7 cellular contexts compared by ENCODE assay signal in the genomic region with DNA sequence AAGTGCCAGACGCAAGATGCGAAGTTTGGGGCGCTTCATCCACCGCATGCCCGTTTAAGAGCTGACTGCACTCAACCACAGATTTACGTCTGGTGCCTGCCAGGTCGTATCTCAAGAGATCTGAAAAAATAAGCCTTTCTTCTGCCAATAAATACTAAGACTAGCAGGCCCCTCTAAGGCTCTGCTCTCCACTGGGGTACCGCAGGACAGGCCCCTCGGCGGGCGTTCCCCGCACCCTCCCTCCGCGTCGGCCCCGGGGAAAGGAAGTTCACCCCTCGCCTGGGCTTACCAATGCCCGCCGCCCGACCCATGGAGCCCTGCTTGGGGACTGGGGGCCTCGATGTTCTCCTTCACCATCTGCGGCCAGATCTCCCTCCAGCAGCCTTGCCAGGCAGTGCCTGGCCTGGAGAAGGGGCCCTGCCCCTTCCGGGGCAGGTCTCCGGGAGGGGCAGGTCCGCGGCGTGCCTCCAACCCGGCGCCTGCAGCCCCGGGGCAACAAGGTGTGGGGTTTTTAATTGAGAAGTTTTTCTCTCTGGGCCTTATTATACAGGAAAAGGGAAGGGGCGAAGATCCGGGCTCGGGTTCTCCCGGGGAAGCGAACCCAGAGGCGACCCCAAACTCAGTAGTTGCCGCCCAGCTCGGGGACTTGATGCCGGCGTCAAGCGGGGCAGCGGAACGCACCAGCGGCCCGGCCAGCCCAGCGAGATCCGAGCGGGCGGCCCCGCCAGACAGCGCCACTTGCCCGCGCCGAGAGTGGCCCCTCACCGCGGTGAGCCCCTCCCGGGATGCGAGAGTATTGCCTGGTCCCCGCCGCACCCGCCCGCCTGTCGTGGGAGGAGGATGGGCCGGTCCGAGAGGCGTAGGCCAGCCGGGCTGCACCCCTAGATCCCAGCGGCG. TPM values are rescaled to one million over a fixed set of nuclear protein-coding genes. Genes with fewer than 3 reads are reported as not detected.
DNase-seq lines count a peak whose midpoint lies in the region; ATAC-seq and TF ChIP-seq lines count a peak whose summit lies in the region.

No MANE protein-coding gene starts in this region.

- H3K9me3 Mint-ChIP-seq in IgD-negative memory B cell (no peaks in the 10 kb centered on the region), mesothelial cell of epicardium (no peaks in the 10 kb centered on the region)

- H3K4me3 ChIP-seq in GM12875 (ENCODE audit: low read depth, low read length): peak overlapping the region; percentile 91
- H3K4me3 ChIP-seq in endocrine pancreas (ENCODE audit: control insufficient read depth, insufficient read depth, low read length): peak overlapping the region; percentile 72
- H3K4me3 ChIP-seq in suprapubic skin: peak overlapping the region; percentile 91

- H3K27me3 Mint-ChIP-seq in IgD-negative memory B cell: peaks cover 1% of the 10 kb centered on the region
- H3K27me3 Mint-ChIP-seq in mesothelial cell of epicardium (ENCODE audit: low read depth): peaks cover 15% of the 10 kb centered on the region

- H3K9me3 ChIP-seq in endocrine pancreas (ENCODE audit: control insufficient read depth, low read length) (no peaks in the 10 kb centered on the region), suprapubic skin (no peaks in the 10 kb centered on the region)

- H3K27ac ChIP-seq in suprapubic skin: no peak overlapping the region

- DNase-seq in activated CD4-positive, alpha-beta T cell treated with anti-CD3 and anti-CD28 coated beads for 4 hours: peak; percentile 17 to 31
- DNase-seq in mesothelial cell of epicardium (ENCODE audit: low spot score in 2 of 2, unreplicated experiment in 2 of 2) (peak in 1 of 2 experiments; percentile 57), suprapubic skin (ENCODE audit: low spot score in 2 of 2) (no peak)

- H3K36me3 Mint-ChIP-seq in IgD-negative memory B cell (peaks cover 1% of the 10 kb centered on the region), mesothelial cell of epicardium (no peaks in the 10 kb centered on the region)

- WGBS in suprapubic skin: 4% methylated on average over 34 of the region's 69 CpGs

- peak overlapping the region; percentile 84 to 95 (median 88) for H3K4me3 Mint-ChIP-seq in IgD-negative memory B cell
- H3K4me3 Mint-ChIP-seq in mesothelial cell of epicardium: peak overlapping the region; percentile 78

- H3K9ac ChIP-seq in endocrine pancreas (ENCODE audit: control insufficient read depth, insufficient read depth, low read length): peak overlapping the region; percentile 81

- no peak for TF ChIP-seq CTCF in GM12875 (IDR thresholded peaks at IDR 0.05; ENCODE audit: borderline replicate concordance, insufficient read depth, low read depth, low read length)
- TF ChIP-seq CTCF in mesothelial cell of epicardium (IDR thresholded peaks at IDR 0.05; ENCODE audit: unreplicated experiment): no peak
- TF ChIP-seq CTCF in suprapubic skin (IDR thresholded peaks at IDR 0.05): no peak

- no peaks in the 10 kb centered on the region for H3K4me1 ChIP-seq in endocrine pancreas (ENCODE audit: control insufficient read depth, insufficient read depth, low read length)
- H3K4me1 ChIP-seq in suprapubic skin: peaks cover 19% of the 10 kb centered on the region

- peak; percentile 58 for ATAC-seq in GM21619 (IDR thresholded peaks at IDR 0.05; ENCODE audit: unreplicated experiment)

- TF ChIP-seq EP300 in suprapubic skin (IDR thresholded peaks at IDR 0.05): no peak

- H3K36me3 ChIP-seq in endocrine pancreas (ENCODE audit: control insufficient read depth, insufficient read depth, low read length): no peaks in the 10 kb centered on the region
- no peaks in the 10 kb centered on the region for H3K36me3 ChIP-seq in suprapubic skin

- H3K27me3 ChIP-seq in endocrine pancreas (ENCODE audit: control insufficient read depth, insufficient read depth, low read length) (no peaks in the 10 kb centered on the region), suprapubic skin (no peaks in the 10 kb centered on the region)

- no peak for TF ChIP-seq POLR2A in suprapubic skin (IDR thresholded peaks at IDR 0.05)

- H3K4me1 Mint-ChIP-seq in IgD-negative memory B cell (peaks cover 6 to 21% (median 15%) of the 10 kb centered on the region in 3 donors), mesothelial cell of epicardium (peaks cover 8% of the 10 kb centered on the region)

- H3K27ac Mint-ChIP-seq in IgD-negative memory B cell (peak overlapping the region in 1 of 3 donors; percentile 53), mesothelial cell of epicardium (no peak overlapping the region)

RNA-seq across cellular contexts. Expression of gene GOLGA8B, which starts 0.7 kb away (rescaled TPM):
- polyA plus RNA-seq in IgD-negative memory B cell: 7.6 TPM
- 156 to 157 TPM (median 156 TPM) in 3 replicates for total RNA-seq in mesothelial cell of epicardium
- 100 to 1,000 TPM in 1 of 4 donors, 10 to 100 TPM in 3; 83.2 to 336 (median 98.0) TPM for total RNA-seq in suprapubic skin

Comparison
In these comparisons a context has a peak if more than half of its experiments do, and no peak if none do; other contexts are left out.
1. DNase-seq: peak in activated CD4-positive, alpha-beta T cell treated with anti-CD3 and anti-CD28 coated beads for 4 hours (2 of 2); none in suprapubic skin (0 of 2).
2. Peak in every context shown above with its lines, with median percentiles within 50 percentile points of each other: H3K4me3 ChIP-seq.